ENCODE assay signal across 15 cellular contexts in the genomic region with DNA sequence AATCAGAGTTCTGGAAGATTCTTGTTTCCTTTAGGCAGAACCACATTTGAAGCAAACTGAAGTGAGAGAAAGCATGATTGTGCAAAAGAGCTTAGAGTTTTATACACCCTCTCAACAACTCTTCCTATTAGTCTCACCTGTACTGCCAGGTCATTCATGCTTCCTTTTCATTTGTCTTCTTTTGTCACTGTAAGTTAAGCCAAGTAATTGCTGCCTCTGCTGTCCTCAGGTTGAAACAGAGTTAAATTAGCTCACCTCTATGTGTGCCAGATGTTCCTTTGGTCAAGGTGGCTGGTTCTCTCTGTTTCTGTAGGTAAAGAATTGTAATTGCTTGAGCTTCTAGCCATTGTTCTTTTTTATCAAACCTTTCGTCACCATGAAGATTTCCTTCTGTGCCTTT. TPM values are rescaled to one million over a fixed set of nuclear protein-coding genes. Genes with fewer than 3 reads are reported as not detected.
A peak's percentile ranks its signal among the peaks of the same experiment; 100 is the strongest.
DNase-seq lines count a peak whose midpoint lies in the region; FAIRE-seq and TF ChIP-seq lines count a peak whose summit lies in the region.
"Had no signal": no experiment of that assay in that cellular context is flagged by ENCODE, and none has a peak within 500 bp of the region (broad histone marks: within the 10 kb centered on the region; RNA-seq: fewer than 3 reads in every experiment).

No MANE protein-coding gene starts in this region.

- no peak overlapping the region for H3K4ac ChIP-seq in H9 (ENCODE audit: low read depth, low read length)
- no peak overlapping the region for H3K4ac ChIP-seq in H1 (replicated peaks; ENCODE audit: insufficient read length, low read depth, low read length)
- H3K4ac ChIP-seq in mesenchymal stem cell (ENCODE audit: low read depth in 1 of 2, low read length in 2 of 2) = no peak overlapping the region

- H4K20me1 ChIP-seq in H9 (ENCODE audit: control insufficient read depth, insufficient read depth, insufficient read length) = no peaks in the 10 kb centered on the region
- no peaks in the 10 kb centered on the region for H4K20me1 ChIP-seq in H1 (replicated peaks in 1 of 2; ENCODE audit: control insufficient read depth in 1 of 2, insufficient read depth in 2 of 2, low read length in 2 of 2)

- H3K4me3 Mint-ChIP-seq in H9 = no peak overlapping the region
- H3K4me3 Mint-ChIP-seq in activated T-helper 2 cell treated with anti-CD3 and anti-CD28 coated beads, Interferon-gamma antibody, Interleukin-2, Interleukin-4, amounts not matched to agents 10 μg/mL and 5 μg/mL and 100 μg/mL, durations not matched to agents 14 hours and 24 hours and 36 hours (ENCODE audit: low read depth) = no peak overlapping the region
- H3K4me3 Mint-ChIP-seq: B cell; CD4-positive, alpha-beta memory T cell had no signal

- H2AK5ac ChIP-seq in H9 (ENCODE audit: insufficient read length, low read length) = no peak overlapping the region
- no peak overlapping the region for H2AK5ac ChIP-seq in H1 (ENCODE audit: low read depth, low read length)
- no peak overlapping the region for H2AK5ac ChIP-seq in mesenchymal stem cell (ENCODE audit: low read length, severe bottlenecking)

- WGBS in H9 (ENCODE audit: extremely low coverage, insufficient read length, low lambda C conversion rate) = no CpG with 5 or more reads among the region's 1 CpG
- WGBS in H1 (ENCODE audit: extremely low coverage in 1 of 2, insufficient coverage in 1 of 2, insufficient read length in 1 of 2, insufficient replicate concordance in 2 of 2, low coverage in 1 of 2, low lambda C conversion rate in 2 of 2, missing lambda C conversion rate in 1 of 2), 2 experiments = 63% methylated on average over 1 of the region's 1 CpG; no CpG with 5 or more reads in 1 of the 2 experiments
- 85% methylated on average over 1 of the region's 1 CpG for WGBS in mesenchymal stem cell

- CTCF ChIA-PET in H1 (lab: Charles Lee; ENCODE audit: partially characterized antibody) = interaction anchor here (1.1 to 1.2 kb wide), 2 partner anchors 41 to 222 kb away, joined by 3 to 4 read pairs; a partner anchor contains a TSS

- H2BK120ac ChIP-seq in H9 (ENCODE audit: low read depth, low read length, poor library complexity, severe bottlenecking) = no peak overlapping the region
- no peak overlapping the region for H2BK120ac ChIP-seq in H1 (replicated peaks; ENCODE audit: low read depth, low read length)
- no peak overlapping the region for H2BK120ac ChIP-seq in mesenchymal stem cell (ENCODE audit: low read depth, low read length)

- DNase-seq in NCI-H510A treated with DMSO at 0.1 percent for 48 hours (lab: John Stamatoyannopoulos, UW) (peak; percentile 3), NCI-H510A (lab: John Stamatoyannopoulos, UW) (no peak), H9 (no peak), H1 (ENCODE audit: low read depth in 1 of 2, low spot score in 2 of 2) (no peak), mesenchymal stem cell (no peak), DMS114 treated with DMSO at 0.1 percent for 48 hours (lab: John Stamatoyannopoulos, UW; ENCODE audit: unreplicated experiment) (no peak)
- DNase-seq in activated T-helper 2 cell treated with anti-CD3 and anti-CD28 coated beads, Interferon-gamma antibody, Interleukin-2, Interleukin-4, amounts not matched to agents 10 μg/mL and 5 μg/mL and 100 μg/mL, durations not matched to agents 14 hours and 24 hours and 36 hours (ENCODE audit: low spot score) = no peak
- DNase-seq: C1 segment of cervical spinal cord; CD4-positive, alpha-beta memory T cell; KBM-7 had no signal

- no peaks in the 10 kb centered on the region for H3K27me3 Mint-ChIP-seq in H9 (ENCODE audit: low read depth)
- H3K27me3 Mint-ChIP-seq in activated T-helper 2 cell treated with anti-CD3 and anti-CD28 coated beads, Interferon-gamma antibody, Interleukin-2, Interleukin-4, amounts not matched to agents 10 μg/mL and 5 μg/mL and 100 μg/mL, durations not matched to agents 14 hours and 24 hours and 36 hours (ENCODE audit: low read depth) = peaks cover 1% of the 10 kb centered on the region
- H3K27me3 Mint-ChIP-seq: CD4-positive, alpha-beta memory T cell had no signal

- POLR2A ChIA-PET in H1 (lab: Charles Lee; ENCODE audit: partially characterized antibody) = no interaction called here

- H3K4me1 ChIP-seq in H9 (ENCODE audit: insufficient read depth, low read length) (peaks cover 6% of the 10 kb centered on the region; the same call in 1 of the 2 replicates), H1 (replicated peaks in 1 of 4; ENCODE audit: control insufficient read depth in 3 of 4, insufficient read depth in 4 of 4, low read length in 3 of 4) (peaks cover 2 to 12% (median 5%) of the 10 kb centered on the region in 4 experiments; a peak in 5 of 7 replicates), mesenchymal stem cell (ENCODE audit: control insufficient read depth, insufficient read depth, low read depth, low read length) (no peaks in the 10 kb centered on the region)

- no peak overlapping the region for H3K18ac ChIP-seq in H9 (ENCODE audit: insufficient read length, low read depth, low read length)
- no peak overlapping the region for H3K18ac ChIP-seq in H1 (ENCODE audit: extremely low read depth, low read length)
- H3K18ac ChIP-seq in mesenchymal stem cell (ENCODE audit: low read depth in 1 of 2, low read length in 2 of 2) = peak overlapping the region in 1 of 2 experiments; percentile 38

- H3K23ac ChIP-seq in H9 (ENCODE audit: insufficient read length, low read depth, low read length) (no peak overlapping the region), H1 (ENCODE audit: insufficient read length) (no peak overlapping the region), mesenchymal stem cell (ENCODE audit: low read length in 2 of 2) (no peak overlapping the region)

- H3K79me1 ChIP-seq in H9 (ENCODE audit: insufficient read depth, low read depth, low read length, poor library complexity, severe bottlenecking) (no peaks in the 10 kb centered on the region), H1 (ENCODE audit: low read depth, low read length) (no peaks in the 10 kb centered on the region), mesenchymal stem cell (replicated peaks; ENCODE audit: low read length, poor library complexity, severe bottlenecking) (no peaks in the 10 kb centered on the region)

- H3K4me1 Mint-ChIP-seq in H9 = peaks cover 43 to 48% of the 10 kb centered on the region in 2 experiments
- no peaks in the 10 kb centered on the region for H3K4me1 Mint-ChIP-seq in activated T-helper 2 cell treated with anti-CD3 and anti-CD28 coated beads, Interferon-gamma antibody, Interleukin-2, Interleukin-4, amounts not matched to agents 10 μg/mL and 5 μg/mL and 100 μg/mL, durations not matched to agents 14 hours and 24 hours and 36 hours (ENCODE audit: low read depth)
- H3K4me1 Mint-ChIP-seq: B cell; CD4-positive, alpha-beta memory T cell had no signal

- H3K36me3 Mint-ChIP-seq in H9 (ENCODE audit: insufficient read depth in 1 of 3, low read depth in 3 of 3) = peaks cover 6 to 8% (median 7%) of the 10 kb centered on the region in 3 experiments; a peak in 6 of 7 replicates
- no peaks in the 10 kb centered on the region for H3K36me3 Mint-ChIP-seq in activated T-helper 2 cell treated with anti-CD3 and anti-CD28 coated beads, Interferon-gamma antibody, Interleukin-2, Interleukin-4, amounts not matched to agents 10 μg/mL and 5 μg/mL and 100 μg/mL, durations not matched to agents 14 hours and 24 hours and 36 hours (ENCODE audit: low read depth)
- H3K36me3 Mint-ChIP-seq: CD4-positive, alpha-beta memory T cell had no signal

- H3K14ac ChIP-seq in H9 (ENCODE audit: insufficient read depth, low read length) (no peak overlapping the region), H1 (ENCODE audit: insufficient read length) (no peak overlapping the region), mesenchymal stem cell (ENCODE audit: low read length in 2 of 2) (no peak overlapping the region)

- no peak overlapping the region for H2BK12ac ChIP-seq in H9 (ENCODE audit: insufficient read length, low read depth, low read length)
- H2BK12ac ChIP-seq in H1 (ENCODE audit: low read depth, low read length) = no peak overlapping the region
- H2BK12ac ChIP-seq in mesenchymal stem cell (ENCODE audit: low read length in 2 of 2) = peak overlapping the region; percentile 15 to 28

- H3K9me3 ChIP-seq in H9 (ENCODE audit: control insufficient read depth, low read depth, low read length) (no peaks in the 10 kb centered on the region), H1 (ENCODE audit: insufficient read depth in 2 of 2, low read depth in 1 of 2, low read length in 1 of 2) (no peaks in the 10 kb centered on the region), mesenchymal stem cell (ENCODE audit: control insufficient read depth, low read length) (no peaks in the 10 kb centered on the region)

- H2BK20ac ChIP-seq in H9 (ENCODE audit: low read depth, low read length, poor library complexity, severe bottlenecking) (no peak overlapping the region), H1 (ENCODE audit: low read length) (no peak overlapping the region)

- H3K4me3 ChIP-seq in H1 (ENCODE audit: extremely low read depth in 1 of 4, insufficient read depth in 2 of 4, low read depth in 3 of 4, low read length in 4 of 4) = no peak overlapping the region
- no peak overlapping the region for H3K4me3 ChIP-seq in mesenchymal stem cell (ENCODE audit: insufficient read depth in 1 of 2, low read depth in 1 of 2, low read length in 2 of 2)

- H2AFZ ChIP-seq in H9 (ENCODE audit: low read length) = no peak overlapping the region
- peak overlapping the region; percentile 93 for H2AFZ ChIP-seq in H1 (ENCODE audit: low read length)
- no peak overlapping the region for H2AFZ ChIP-seq in mesenchymal stem cell (ENCODE audit: low read depth, low read length)

- H3K27me3 ChIP-seq in H9 (ENCODE audit: insufficient read depth, low read length) = no peaks in the 10 kb centered on the region
- H3K27me3 ChIP-seq in H1 (replicated peaks in 1 of 4; ENCODE audit: control insufficient read depth in 3 of 4, extremely low read depth in 1 of 4, insufficient read depth in 3 of 4, low read length in 3 of 4) = no peaks in the 10 kb centered on the region
- H3K27me3 ChIP-seq in mesenchymal stem cell (ENCODE audit: control insufficient read depth in 1 of 2, insufficient read depth in 1 of 2, low read length in 2 of 2) = no peaks in the 10 kb centered on the region

- no peak for TF ChIP-seq EP300 in H1 (IDR thresholded peaks at IDR 0.05; ENCODE audit: borderline replicate concordance in 1 of 2, low read depth in 2 of 2, low read length in 2 of 2)

- H3K56ac ChIP-seq in H9 (ENCODE audit: insufficient read length, low read depth, low read length) = no peak overlapping the region
- H3K56ac ChIP-seq in H1 (replicated peaks; ENCODE audit: insufficient read length, low read depth, low read length) = no peak overlapping the region

- no peak for TF ChIP-seq POLR2A in H1 (IDR thresholded peaks at IDR 0.05; ENCODE audit: control extremely low read depth in 1 of 2, low read depth in 2 of 2, low read length in 2 of 2)

- H3K79me2 ChIP-seq in H9 (ENCODE audit: insufficient read depth, low read length) (no peaks in the 10 kb centered on the region), H1 (ENCODE audit: control insufficient read depth in 1 of 2, insufficient read depth in 2 of 2, low read length in 2 of 2) (no peaks in the 10 kb centered on the region)

- H3K27ac Mint-ChIP-seq in H9 = peak overlapping the region; percentile 28 to 95 (median 28); a peak in 5 of 7 replicates
- H3K27ac Mint-ChIP-seq in activated T-helper 2 cell treated with anti-CD3 and anti-CD28 coated beads, Interferon-gamma antibody, Interleukin-2, Interleukin-4, amounts not matched to agents 10 μg/mL and 5 μg/mL and 100 μg/mL, durations not matched to agents 14 hours and 24 hours and 36 hours = no peak overlapping the region
- H3K27ac Mint-ChIP-seq: B cell; CD4-positive, alpha-beta memory T cell had no signal

- intact Hi-C loops in activated T-helper 2 cell treated with anti-CD3 and anti-CD28 coated beads, Interferon-gamma antibody, Interleukin-2, Interleukin-4, amounts not matched to agents 10 μg/mL and 5 μg/mL and 100 μg/mL, durations not matched to agents 14 hours and 24 hours and 36 hours (cut with micrococcal nuclease) = no loop called here

- H3K27ac ChIP-seq in H9 (ENCODE audit: insufficient read length, low read depth, low read length) = no peak overlapping the region
- no peak overlapping the region for H3K27ac ChIP-seq in H1 (ENCODE audit: low read depth, low read length)
- H3K27ac ChIP-seq in mesenchymal stem cell (ENCODE audit: low read length, poor library complexity, severe bottlenecking) = no peak overlapping the region

- H3K9ac ChIP-seq in H9 (ENCODE audit: extremely low read depth, insufficient read length, low read length) (no peak overlapping the region), H1 (replicated peaks in 1 of 4; ENCODE audit: extremely low read depth in 1 of 4, low read depth in 3 of 4, low read length in 3 of 4) (no peak overlapping the region; a peak in 1 of 7 replicates), mesenchymal stem cell (ENCODE audit: low read length) (no peak overlapping the region)

- H4K5ac ChIP-seq in H9 (ENCODE audit: insufficient read length, low read depth, low read length) (no peak overlapping the region), H1 (ENCODE audit: insufficient read length, low read depth, low read length) (no peak overlapping the region)

- TF ChIP-seq CTCF in H9 (conservative IDR thresholded peaks at IDR 0.05) = no peak
- TF ChIP-seq CTCF in H1 (IDR thresholded peaks at IDR 0.05; ENCODE audit: control extremely low read depth in 1 of 3, insufficient read depth in 1 of 3, low read depth in 1 of 3, low read length in 3 of 3) = no peak

- H3K36me3 ChIP-seq in H1 (ENCODE audit: control insufficient read depth in 2 of 4, insufficient read depth in 4 of 4, low read length in 3 of 4) (no peaks in the 10 kb centered on the region), mesenchymal stem cell (ENCODE audit: control insufficient read depth in 1 of 2, insufficient read depth in 2 of 2, low read depth in 1 of 2, low read length in 2 of 2) (no peaks in the 10 kb centered on the region)

- no peak overlapping the region for H3K4me2 ChIP-seq in H9 (ENCODE audit: insufficient read depth, insufficient read length, low read length)
- H3K4me2 ChIP-seq in H1 (ENCODE audit: insufficient read depth in 1 of 2, low read depth in 2 of 2, low read length in 2 of 2) = no peak overlapping the region; a peak in 1 of 4 replicates
- H3K4me2 ChIP-seq in mesenchymal stem cell (ENCODE audit: low read length, poor library complexity, severe bottlenecking) = no peak overlapping the region

- H2BK15ac ChIP-seq in H9 (ENCODE audit: low read depth, low read length) = no peak overlapping the region
- no peak overlapping the region for H2BK15ac ChIP-seq in H1 (ENCODE audit: low read length)
- no peak overlapping the region for H2BK15ac ChIP-seq in mesenchymal stem cell (ENCODE audit: low read depth, poor library complexity, severe bottlenecking)

- no peak overlapping the region for H3T11ph ChIP-seq in H9 (ENCODE audit: low read length)

- peaks cover 0 to 5% of the 10 kb centered on the region in 2 experiments; a peak in 4 of 5 replicates for H3K9me3 Mint-ChIP-seq in H9
- H3K9me3 Mint-ChIP-seq in activated T-helper 2 cell treated with anti-CD3 and anti-CD28 coated beads, Interferon-gamma antibody, Interleukin-2, Interleukin-4, amounts not matched to agents 10 μg/mL and 5 μg/mL and 100 μg/mL, durations not matched to agents 14 hours and 24 hours and 36 hours = no peaks in the 10 kb centered on the region

- no peak for FAIRE-seq in H1 (lab: Jason Lieb, UNC)
- FAIRE-seq: A204.1, D721Med, H54 had no signal

- TF ChIP-seq RAD21 in H1 (IDR thresholded peaks at IDR 0.05 in 1 of 2, conservative IDR thresholded peaks at IDR 0.05 in 1 of 2; ENCODE audit: low read depth in 2 of 2, low read length in 2 of 2) = no peak

- H4K91ac ChIP-seq in H9 (ENCODE audit: insufficient read length, low read depth, low read length) (no peak overlapping the region), H1 (replicated peaks; ENCODE audit: insufficient read length, low read length) (no peak overlapping the region), mesenchymal stem cell (ENCODE audit: low read length) (no peak overlapping the region)

- H3K23me2 ChIP-seq in H9 (ENCODE audit: insufficient read length, low read depth, low read length, poor library complexity, severe bottlenecking) = no peaks in the 10 kb centered on the region
- H3K23me2 ChIP-seq in H1 (ENCODE audit: low read depth, low read length) = no peaks in the 10 kb centered on the region

- no peak overlapping the region for H2BK5ac ChIP-seq in H9 (ENCODE audit: insufficient read length, low read length)
- no peak overlapping the region for H2BK5ac ChIP-seq in H1 (ENCODE audit: low read depth, low read length)
- H2BK5ac ChIP-seq in mesenchymal stem cell (ENCODE audit: low read depth, low read length, poor library complexity, severe bottlenecking) = no peak overlapping the region

- H4K8ac ChIP-seq in H9 (replicated peaks; ENCODE audit: insufficient read length, low read depth, low read length) (no peak overlapping the region), H1 (ENCODE audit: extremely low read depth, insufficient read depth, low read length) (no peak overlapping the region), mesenchymal stem cell (ENCODE audit: low read length) (no peak overlapping the region)

RNA-seq across cellular contexts. Expression of a gene that starts 41.1 kb away (rescaled TPM):
- 16.8 and 22.5 TPM in 2 replicates for total RNA-seq in H9 (2021)
- 0.59 and 1.3 TPM in 2 replicates for total RNA-seq in H1 (2021; fragmentation: NEBNext Ultra II Directional; extraction: Animal tissue kit (Norgen Biotek cat#: 25700))
- 0.49 and 1.1 TPM in 2 replicates for polyA plus RNA-seq in H1 (2011; rRNA removed)
- 0.69 TPM for polyA plus RNA-seq in H1 (2011; cell fraction: cytosol; rRNA removed)
- 0.58 TPM for polyA plus RNA-seq in H1 (2011; cell fraction: nucleus; rRNA removed)
- 0.86 to 2.4 TPM (median 1.5 TPM) in 4 replicates for polyA plus RNA-seq in H1 (2012, experiment 1 of 2)
- 0.28 TPM for polyA plus RNA-seq in H1 (2012, experiment 2 of 2)
- polyA plus RNA-seq in H1 (2013, experiment 1 of 2) = 0.79 TPM
- polyA plus RNA-seq in H1 (2013, experiment 2 of 2) = 0.66 TPM
- polyA minus RNA-seq in H1 (2011; rRNA and poly(A)+ RNA removed) = 0.13 and 0.61 TPM in 2 replicates
- 1.8 TPM for polyA minus RNA-seq in H1 (2011; cell fraction: cytosol; rRNA and poly(A)+ RNA removed)
- 0.30 TPM for polyA minus RNA-seq in H1 (2011; cell fraction: nucleus; rRNA and poly(A)+ RNA removed)
- polyA plus RNA-seq in mesenchymal stem cell (2013, experiment 1 of 2) = 2.2 TPM
- 2.2 TPM for polyA plus RNA-seq in mesenchymal stem cell (2013, experiment 2 of 2)
- total RNA-seq in activated T-helper 2 cell treated with anti-CD3 and anti-CD28 coated beads, Interferon-gamma antibody, Interleukin-2, Interleukin-4, amounts not matched to agents 10 μg/mL and 5 μg/mL and 100 μg/mL, durations not matched to agents 14 hours and 24 hours and 36 hours = 0.48 and 1.2 TPM in 2 replicates
- total RNA-seq: B cell, Daoy had no signal

Comparison
In these comparisons a context has a peak if more than half of its experiments do, and no peak if none do; other contexts are left out.
1. H2BK12ac ChIP-seq: peak in mesenchymal stem cell (2 of 2); none in H9 (single experiment) and H1 (single experiment).